ENCODE assay signal across 13 cellular contexts in the genomic region with DNA sequence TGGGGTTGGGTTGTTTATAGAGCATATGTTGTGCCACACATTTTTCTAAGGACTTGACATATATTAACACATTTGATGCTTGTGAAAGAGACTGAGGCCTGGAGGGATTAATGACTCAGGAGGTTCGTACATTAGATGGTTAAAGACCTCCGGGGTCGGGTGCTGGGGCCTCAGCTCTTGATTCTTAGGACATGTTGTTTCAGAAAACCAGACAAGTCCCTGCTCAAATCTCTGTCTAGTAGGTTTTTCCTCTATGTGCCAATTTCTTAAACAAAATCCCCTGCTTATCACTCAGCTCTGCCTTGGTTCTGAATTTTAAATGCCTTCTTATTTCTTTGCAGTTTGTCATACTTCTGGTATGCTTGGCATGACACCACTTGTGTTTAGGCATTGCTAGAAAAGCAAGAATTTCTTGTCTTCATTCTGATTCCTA. TPM values are rescaled to one million over a fixed set of nuclear protein-coding genes. Genes with fewer than 3 reads are reported as not detected.
DNase-seq lines count a peak whose midpoint lies in the region; ATAC-seq and TF ChIP-seq lines count a peak whose summit lies in the region.
"Had no signal": no experiment of that assay in that cellular context is flagged by ENCODE, and none has a peak within 500 bp of the region (broad histone marks: within the 10 kb centered on the region; RNA-seq: fewer than 3 reads in every experiment).

No MANE protein-coding gene starts in this region.

- peaks cover 5% of the 10 kb centered on the region for H3K27me3 Mint-ChIP-seq in HFFc6 (ENCODE audit: insufficient read depth)

- H3K27ac ChIP-seq in brain microvascular endothelial cell = peak overlapping the region; percentile 18

- no peak overlapping the region for H3K4me3 ChIP-seq in brain microvascular endothelial cell (ENCODE audit: low read depth, low read length)
- H3K4me3 ChIP-seq: mucosa of descending colon, stomach had no signal

- H3K27me3 ChIP-seq in brain microvascular endothelial cell (replicated peaks) = no peaks in the 10 kb centered on the region
- H3K27me3 ChIP-seq: stomach had no signal

- peaks cover 32% of the 10 kb centered on the region for H3K36me3 Mint-ChIP-seq in HFFc6 (ENCODE audit: low read depth)

- in situ Hi-C loops in brain microvascular endothelial cell (cut with HindIII; ENCODE audit: low pct_ligation_motif_present, low sequenced_read_pairs) = no loop called here

- ATAC-seq in HG02970 (IDR thresholded peaks at IDR 0.05; ENCODE audit: low FRiP score, unreplicated experiment) (no peak), HG02798 (IDR thresholded peaks at IDR 0.05; ENCODE audit: poor library complexity, unreplicated experiment) (no peak)
- ATAC-seq: mucosa of descending colon had no signal

- TF ChIP-seq CTCF in HFFc6 (IDR thresholded peaks at IDR 0.05) = no peak
- no peak for TF ChIP-seq CTCF in brain microvascular endothelial cell (IDR thresholded peaks at IDR 0.05; ENCODE audit: low read depth, low read length, missing control alignments)

- peaks cover 22% of the 10 kb centered on the region for H3K36me3 ChIP-seq in brain microvascular endothelial cell (replicated peaks)

- H3K27ac Mint-ChIP-seq in HFFc6 = peak overlapping the region; percentile 70

- no peaks in the 10 kb centered on the region for H3K9me3 Mint-ChIP-seq in HFFc6

- peak overlapping the region; percentile 33; the same call in 1 of the 2 replicates for H3K4me3 Mint-ChIP-seq in HFFc6

- H3K4me1 Mint-ChIP-seq in HFFc6 (ENCODE audit: low read depth) = peaks cover 73% of the 10 kb centered on the region

- peak; percentile 66 for DNase-seq in A172 (ENCODE audit: low spot score)
- DNase-seq in HFFc6 = peak; percentile 71
- DNase-seq in brain microvascular endothelial cell = peak; percentile 54
- DNase-seq in islet precursor cell = peak; percentile 35
- no peak for DNase-seq in Ammon's horn (ENCODE audit: low spot score)
- no peak for DNase-seq in NCI-H526 treated with DMSO at 0.1 percent for 48 hours (lab: John Stamatoyannopoulos, UW)
- DNase-seq: activated effector memory CD4-positive, alpha-beta T cell treated with anti-CD3 and anti-CD28 coated beads, Interleukin-2, amount 50 U/mL, for 16 hours; C1 segment of cervical spinal cord; mucosa of descending colon; NCI-H345; stomach had no signal

RNA-seq across cellular contexts. Expression of gene UPP1, which starts 5.8 kb away (rescaled TPM):
- total RNA-seq in A172 (2014; rRNA removed; shearing (Covaris generic)) = 13.3 and 21.5 TPM in 2 replicates
- 10 to 100 TPM; 14.3 to 26.5 (median 22.6) TPM for total RNA-seq in HFFc6 (2021; fragmentation: NEBNext Ultra II Directional; extraction: Animal tissue kit (Norgen Biotek cat#: 25700))

RNA-seq across cellular contexts. Expression of gene C7orf57, which starts 59.5 kb away (rescaled TPM):
- 0.62 and 1.6 TPM in 2 replicates for total RNA-seq in A172 (2014; rRNA removed; shearing (Covaris generic))
- total RNA-seq in HFFc6 (2021; fragmentation: NEBNext Ultra II Directional; extraction: Animal tissue kit (Norgen Biotek cat#: 25700)) = under 1 TPM in 1 of 6 experiments, not detected in 5; 0.14 TPM
- total RNA-seq: mucosa of descending colon, stomach had no signal

Comparison
In these comparisons a context has a peak if more than half of its experiments do, and no peak if none do; other contexts are left out.
1. DNase-seq: peak in A172 (single experiment), HFFc6 (single experiment), brain microvascular endothelial cell (single experiment) and islet precursor cell (single experiment); none in Ammon's horn (single experiment) and NCI-H526 treated with DMSO at 0.1 percent for 48 hours (single experiment).